In genomic region chr7:1665721-1666250, GRCh38 we compare ENCODE assay signal across 8 cellular contexts. TPM values are rescaled to one million over a fixed set of nuclear protein-coding genes. Genes with fewer than 3 reads are reported as not detected.
DNase-seq lines count a peak whose midpoint lies in the region; ATAC-seq and TF ChIP-seq lines count a peak whose summit lies in the region.

No MANE protein-coding gene starts in this region.

- no peak overlapping the region for H2BK5ac ChIP-seq in H9 (ENCODE audit: insufficient read length, low read length)

- DNase-seq in ACHN (peak; percentile 31), H9 (peak; percentile 38), body of pancreas (peak in 2 of 4 donors; percentile 10 to 11), right lobe of liver (peak; percentile 68 to 76 (median 75)), NCI-H2081 treated with DMSO at 0.1 percent for 48 hours (lab: John Stamatoyannopoulos, UW) (no peak), CD14-positive monocyte (ENCODE audit: low spot score) (no peak)
- DNase-seq in NK-92 treated with Interleukin-12 subunit alpha and Interleukin-12 subunit beta, amount 100 ng/mL, for 24 hours (lab: John Stamatoyannopoulos, UW): no peak
- no peak for DNase-seq in T-helper 2 cell treated with Interferon-gamma antibody and Interleukin-4, amounts not matched to agents 5 μg/mL and 100 μg/mL, for 36 hours (ENCODE audit: low spot score)

- no peak overlapping the region for H2BK20ac ChIP-seq in H9 (ENCODE audit: low read depth, low read length, poor library complexity, severe bottlenecking)

- H2BK12ac ChIP-seq in H9 (ENCODE audit: insufficient read length, low read depth, low read length): no peak overlapping the region

- H3T11ph ChIP-seq in H9 (ENCODE audit: low read length): no peak overlapping the region

- no peak overlapping the region for H4K91ac ChIP-seq in H9 (ENCODE audit: insufficient read length, low read depth, low read length)

- no peak overlapping the region for H3K18ac ChIP-seq in H9 (ENCODE audit: insufficient read length, low read depth, low read length)

- no peak overlapping the region for H3K4me3 Mint-ChIP-seq in H9
- no peak overlapping the region for H3K4me3 Mint-ChIP-seq in CD14-positive monocyte
- no peak overlapping the region for H3K4me3 Mint-ChIP-seq in T-helper 2 cell treated with Interferon-gamma antibody and Interleukin-4, amounts not matched to agents 5 μg/mL and 100 μg/mL, for 36 hours

- no peak overlapping the region for H4K8ac ChIP-seq in H9 (replicated peaks; ENCODE audit: insufficient read length, low read depth, low read length)

- no peak overlapping the region for H2BK120ac ChIP-seq in H9 (ENCODE audit: low read depth, low read length, poor library complexity, severe bottlenecking)

- H3K14ac ChIP-seq in H9 (ENCODE audit: insufficient read depth, low read length): no peak overlapping the region

- H3K4me3 ChIP-seq in body of pancreas: no peak overlapping the region
- peak overlapping the region; percentile 57 to 70 (median 66) for H3K4me3 ChIP-seq in right lobe of liver

- no peak overlapping the region for H4K5ac ChIP-seq in H9 (ENCODE audit: insufficient read length, low read depth, low read length)

- ATAC-seq in body of pancreas: peak; percentile 17
- peak; percentile 10 to 31 (median 18) for ATAC-seq in right lobe of liver

- H2AK5ac ChIP-seq in H9 (ENCODE audit: insufficient read length, low read length): no peak overlapping the region

- H3K27ac Mint-ChIP-seq in H9 (no peak overlapping the region), CD14-positive monocyte (no peak overlapping the region)
- no peak overlapping the region for H3K27ac Mint-ChIP-seq in T-helper 2 cell treated with Interferon-gamma antibody and Interleukin-4, amounts not matched to agents 5 μg/mL and 100 μg/mL, for 36 hours

- H3K9me3 ChIP-seq in H9 (ENCODE audit: control insufficient read depth, low read depth, low read length): no peaks in the 10 kb centered on the region
- H3K9me3 ChIP-seq in body of pancreas: no peaks in the 10 kb centered on the region
- no peaks in the 10 kb centered on the region for H3K9me3 ChIP-seq in right lobe of liver

- H3K79me1 ChIP-seq in H9 (ENCODE audit: insufficient read depth, low read depth, low read length, poor library complexity, severe bottlenecking): no peaks in the 10 kb centered on the region

- H3K4me1 ChIP-seq in H9 (ENCODE audit: insufficient read depth, low read length) (no peaks in the 10 kb centered on the region), body of pancreas (peaks cover 50% of the 10 kb centered on the region), right lobe of liver (peaks cover 0 to 41% (median 12%) of the 10 kb centered on the region in 4 donors)

- peaks cover 20% of the 10 kb centered on the region for H3K23me2 ChIP-seq in H9 (ENCODE audit: insufficient read length, low read depth, low read length, poor library complexity, severe bottlenecking)

- H3K27me3 ChIP-seq in H9 (ENCODE audit: insufficient read depth, low read length) (peaks cover 44% of the 10 kb centered on the region; the same call in 1 of the 2 replicates), body of pancreas (peaks cover 9 to 29% of the 10 kb centered on the region in 2 donors), right lobe of liver (no peaks in the 10 kb centered on the region)

- no peaks in the 10 kb centered on the region for H4K20me1 ChIP-seq in H9 (ENCODE audit: control insufficient read depth, insufficient read depth, insufficient read length)

- H3K36me3 Mint-ChIP-seq in H9 (ENCODE audit: insufficient read depth in 1 of 3, low read depth in 3 of 3) (no peaks in the 10 kb centered on the region), CD14-positive monocyte (no peaks in the 10 kb centered on the region)
- no peaks in the 10 kb centered on the region for H3K36me3 Mint-ChIP-seq in T-helper 2 cell treated with Interferon-gamma antibody and Interleukin-4, amounts not matched to agents 5 μg/mL and 100 μg/mL, for 36 hours (ENCODE audit: low read depth)

- WGBS in H9 (ENCODE audit: extremely low coverage, insufficient read length, low lambda C conversion rate): no CpG with 5 or more reads among the region's 71 CpGs
- 1% methylated on average over 29 of the region's 71 CpGs; no CpG with 5 or more reads in 1 of the 2 donors for WGBS in body of pancreas, 2 donors
- no CpG with 5 or more reads among the region's 71 CpGs for WGBS in right lobe of liver (ENCODE audit: insufficient coverage, low coverage, low lambda C conversion rate, missing lambda C conversion rate)

- no peak for TF ChIP-seq POLR2A in body of pancreas (IDR thresholded peaks at IDR 0.05)
- no peak for TF ChIP-seq POLR2A in right lobe of liver (IDR thresholded peaks at IDR 0.05)

- no peak overlapping the region for H2AFZ ChIP-seq in H9 (ENCODE audit: low read length)

- H3K9me3 Mint-ChIP-seq in H9 (peaks cover 0 to 4% of the 10 kb centered on the region in 2 experiments; a peak in 1 of 5 replicates), CD14-positive monocyte (peaks cover 6 to 21% (median 10%) of the 10 kb centered on the region in 7 donors)
- H3K9me3 Mint-ChIP-seq in T-helper 2 cell treated with Interferon-gamma antibody and Interleukin-4, amounts not matched to agents 5 μg/mL and 100 μg/mL, for 36 hours: no peaks in the 10 kb centered on the region

- no peak overlapping the region for H3K23ac ChIP-seq in H9 (ENCODE audit: insufficient read length, low read depth, low read length)

- no peak for TF ChIP-seq CTCF in H9 (conservative IDR thresholded peaks at IDR 0.05)
- TF ChIP-seq CTCF in body of pancreas (IDR thresholded peaks at IDR 0.05): no peak
- TF ChIP-seq CTCF in right lobe of liver (IDR thresholded peaks at IDR 0.05): no peak
- TF ChIP-seq CTCF in CD14-positive monocyte (IDR thresholded peaks at IDR 0.05): no peak

- H3K36me3 ChIP-seq in body of pancreas (replicated peaks in 1 of 2; ENCODE audit: insufficient read depth in 1 of 2, low read depth in 2 of 2) (no peaks in the 10 kb centered on the region), right lobe of liver (no peaks in the 10 kb centered on the region)

- no peak overlapping the region for H3K56ac ChIP-seq in H9 (ENCODE audit: insufficient read length, low read depth, low read length)

- H3K79me2 ChIP-seq in H9 (ENCODE audit: insufficient read depth, low read length): no peaks in the 10 kb centered on the region

- no peak overlapping the region for H3K4me2 ChIP-seq in H9 (ENCODE audit: insufficient read depth, insufficient read length, low read length)

- peaks cover 74% of the 10 kb centered on the region for H3K27me3 Mint-ChIP-seq in H9 (ENCODE audit: low read depth)
- peaks cover 49 to 89% (median 63%) of the 10 kb centered on the region in 3 donors for H3K27me3 Mint-ChIP-seq in CD14-positive monocyte (ENCODE audit: low read depth in 3 of 3)
- H3K27me3 Mint-ChIP-seq in T-helper 2 cell treated with Interferon-gamma antibody and Interleukin-4, amounts not matched to agents 5 μg/mL and 100 μg/mL, for 36 hours (ENCODE audit: low read depth): peaks cover 45% of the 10 kb centered on the region

- intact Hi-C loops in body of pancreas (cut with DNase I): loop anchor here (10.0 kb wide), 1 partner anchor 539 kb away; no protein-coding TSS in a partner anchor
- intact Hi-C loops in right lobe of liver (cut with DNase I): no loop called here
- intact Hi-C loops in CD14-positive monocyte (cut with micrococcal nuclease): loop anchor here in 1 of 2 donors (10.0 kb wide), 1 partner anchor 679 kb away; no protein-coding TSS in a partner anchor

- no peak overlapping the region for H2BK15ac ChIP-seq in H9 (ENCODE audit: low read depth, low read length)

- in situ Hi-C loops in ACHN (cut with HindIII; ENCODE audit: low pct_ligation_motif_present, low pct_unique_long_range_greater_than_20kb, low sequenced_read_pairs): no loop called here

- H3K27ac ChIP-seq in H9 (ENCODE audit: insufficient read length, low read depth, low read length) (no peak overlapping the region), body of pancreas (no peak overlapping the region), right lobe of liver (peak overlapping the region in 1 of 3 donors; percentile 4)

- peaks cover 6 to 21% of the 10 kb centered on the region in 2 experiments for H3K4me1 Mint-ChIP-seq in H9
- H3K4me1 Mint-ChIP-seq in CD14-positive monocyte: peaks cover 7% of the 10 kb centered on the region
- H3K4me1 Mint-ChIP-seq in T-helper 2 cell treated with Interferon-gamma antibody and Interleukin-4, amounts not matched to agents 5 μg/mL and 100 μg/mL, for 36 hours (ENCODE audit: low read depth): peaks cover 2% of the 10 kb centered on the region

- no peak overlapping the region for H3K4ac ChIP-seq in H9 (ENCODE audit: low read depth, low read length)

- H3K9ac ChIP-seq in H9 (ENCODE audit: extremely low read depth, insufficient read length, low read length): no peak overlapping the region

RNA-seq across cellular contexts. Expression of gene ELFN1, which starts 4.3 kb away (rescaled TPM):
- 3.7 and 4.0 TPM in 2 replicates for total RNA-seq in H9 (2021)
- total RNA-seq in body of pancreas: 1 to 10 TPM in 1 of 2 donors, under 1 TPM in 1; 0.33 to 1.3 TPM
- total RNA-seq in right lobe of liver: 10 to 100 TPM in 1 of 6 experiments, 1 to 10 TPM in 5; 5.4 to 13.0 (median 7.5) TPM
- not detected for polyA plus RNA-seq in CD14-positive monocyte

Comparison
In these comparisons a context has a peak if more than half of its experiments do, and no peak if none do; other contexts are left out.
1. DNase-seq: peak in ACHN (single experiment), H9 (single experiment) and right lobe of liver (3 of 3); none in NCI-H2081 treated with DMSO at 0.1 percent for 48 hours (single experiment), NK-92 treated with Interleukin-12 subunit alpha and Interleukin-12 subunit beta, amount 100 ng/mL, for 24 hours (single experiment), CD14-positive monocyte (single experiment) and T-helper 2 cell treated with Interferon-gamma antibody and Interleukin-4, amounts not matched to agents 5 μg/mL and 100 μg/mL, for 36 hours (single experiment).
2. H3K4me3 ChIP-seq: peak in right lobe of liver (3 of 3); none in body of pancreas (0 of 2).